ENCODE assay signal across 26 cellular contexts in the genomic region with DNA sequence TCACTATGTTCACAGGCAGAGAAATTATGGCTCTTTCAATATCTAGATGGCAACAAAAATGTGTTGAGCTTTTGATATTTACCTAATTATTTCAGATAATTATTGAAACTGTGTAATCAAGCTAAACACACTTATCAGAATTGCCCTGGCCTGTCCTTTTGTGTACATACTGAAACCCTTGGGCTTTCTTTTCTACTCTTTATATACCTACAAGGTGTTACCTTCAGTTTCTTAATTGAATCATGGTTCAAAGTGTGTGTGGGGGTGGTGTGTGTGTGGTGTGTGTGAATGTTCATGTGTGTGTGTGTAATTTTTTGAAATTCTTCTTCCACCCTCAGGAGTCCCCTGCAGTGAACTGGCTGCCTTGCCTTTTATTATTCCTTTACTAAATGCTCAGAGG.
DNase-seq lines count a peak whose midpoint lies in the region; ATAC-seq, FAIRE-seq and TF ChIP-seq lines count a peak whose summit lies in the region.
"Had no signal": no experiment of that assay in that cellular context is flagged by ENCODE, and none has a peak within 500 bp of the region (broad histone marks: within the 10 kb centered on the region; RNA-seq: fewer than 3 reads in every experiment).

No MANE protein-coding gene starts in this region.

- in situ Hi-C loops in GM12878 (cut with MboI): loop anchor here (25.0 kb wide), 1 partner anchor 923 kb away; no protein-coding TSS in a partner anchor

- H3K27me3 ChIP-seq in GM12878 (replicated peaks in 1 of 2; ENCODE audit: control insufficient read depth in 2 of 2, insufficient read depth in 2 of 2, low read length in 1 of 2): no peaks in the 10 kb centered on the region
- H3K27me3 ChIP-seq: BE2C had no signal

- no peak for TF ChIP-seq POLR2A in GM12878 (IDR thresholded peaks at IDR 0.05; ENCODE audit: low read depth, low read length)

- H3K4me1 ChIP-seq in GM12878 (ENCODE audit: control insufficient read depth, insufficient read depth, low read length): no peaks in the 10 kb centered on the region
- H3K4me1 ChIP-seq: BE2C had no signal

- no peak overlapping the region for H3K4me2 ChIP-seq in GM12878 (ENCODE audit: control insufficient read depth, insufficient read depth)

- no peak for TF ChIP-seq CTCF in GM12878 (IDR thresholded peaks at IDR 0.05 in 2 of 3, conservative IDR thresholded peaks at IDR 0.05 in 1 of 3; ENCODE audit: control insufficient read depth in 2 of 3, extremely low read depth in 1 of 3, insufficient read depth in 1 of 3, low read depth in 3 of 3, low read length in 3 of 3)

- H3K4me1 Mint-ChIP-seq in activated CD4-positive, alpha-beta T cell treated with anti-CD3 and anti-CD28 coated beads for 36 hours: no peaks in the 10 kb centered on the region
- H3K4me1 Mint-ChIP-seq: CD14-positive monocyte; CD8-positive, alpha-beta memory T cell had no signal

- CTCF ChIA-PET in GM12878 (lab: Yijun Ruan, JAX): no interaction called here
- CTCF ChIA-PET in activated CD4-positive, alpha-beta T cell treated with anti-CD3 and anti-CD28 coated beads for 36 hours (lab: Charles Lee): no interaction called here

- no peaks in the 10 kb centered on the region for H3K36me3 ChIP-seq in GM12878 (ENCODE audit: control insufficient read depth in 2 of 2, insufficient read depth in 2 of 2, low read length in 1 of 2)
- H3K36me3 ChIP-seq: BE2C had no signal

- H3K9me3 Mint-ChIP-seq in activated CD4-positive, alpha-beta T cell treated with anti-CD3 and anti-CD28 coated beads for 36 hours (ENCODE audit: low read depth): peaks cover 13% of the 10 kb centered on the region

- no peak overlapping the region for H3K4me3 Mint-ChIP-seq in activated CD4-positive, alpha-beta T cell treated with anti-CD3 and anti-CD28 coated beads for 36 hours
- H3K4me3 Mint-ChIP-seq: CD14-positive monocyte; CD8-positive, alpha-beta memory T cell had no signal

- H3K36me3 Mint-ChIP-seq in activated CD4-positive, alpha-beta T cell treated with anti-CD3 and anti-CD28 coated beads for 36 hours (ENCODE audit: low read depth): no peaks in the 10 kb centered on the region
- H3K36me3 Mint-ChIP-seq: CD14-positive monocyte; CD8-positive, alpha-beta memory T cell had no signal

- SMC1A ChIA-PET in GM12878 (lab: Charles Lee; ENCODE audit: uncharacterized antibody, unreplicated experiment): interaction anchor here (1.1 to 1.5 kb wide), 2 partner anchors 16 to 103 kb away, joined by 3 read pairs; no protein-coding TSS in a partner anchor

- H3K4me3 ChIP-seq in GM12878: no peak overlapping the region
- H3K4me3 ChIP-seq: SK-N-MC had no signal

- intact Hi-C loops in GM12878 (cut with micrococcal nuclease; ENCODE audit: unreplicated experiment): no loop called here
- intact Hi-C loops in activated CD4-positive, alpha-beta T cell treated with anti-CD3 and anti-CD28 coated beads for 36 hours (cut with DNase I, micrococcal nuclease): no loop called here

- no peaks in the 10 kb centered on the region for H3K79me2 ChIP-seq in GM12878 (ENCODE audit: control insufficient read depth, insufficient read depth, low read length)

- no peaks in the 10 kb centered on the region for H3K9me3 ChIP-seq in GM12878 (replicated peaks; ENCODE audit: control insufficient read depth, insufficient read depth, low read length)
- H3K9me3 ChIP-seq: BE2C had no signal

- POLR2A ChIA-PET in GM12878 (lab: Charles Lee): no interaction called here
- POLR2A ChIA-PET in activated CD4-positive, alpha-beta T cell treated with anti-CD3 and anti-CD28 coated beads for 36 hours (lab: Charles Lee): no interaction called here

- no peak for TF ChIP-seq EP300 in GM12878 (IDR thresholded peaks at IDR 0.05; ENCODE audit: borderline replicate concordance in 1 of 2, control insufficient read depth in 1 of 2, low read depth in 2 of 2, low read length in 2 of 2)

- DNase-seq in NCI-H1105 treated with DMSO at 0.1 percent for 48 hours (lab: John Stamatoyannopoulos, UW) (peak; percentile 54), NCI-H1105 (lab: John Stamatoyannopoulos, UW) (no peak), NCI-H2081 treated with DMSO at 0.1 percent for 48 hours (lab: John Stamatoyannopoulos, UW) (peak; percentile 70), GM12878 (ENCODE audit: low read depth, low spot score) (no peak)
- DNase-seq in activated CD4-positive, alpha-beta T cell treated with anti-CD3 and anti-CD28 coated beads for 36 hours: no peak
- DNase-seq: BE2C; Calu3; CD8-positive, alpha-beta memory T cell; DMS79 treated with DMSO at 0.1 percent for 48 hours; GF-D8; Karpas-422; NCI-H1092; NCI-H187 treated with DMSO at 0.1 percent for 48 hours; NCI-H446 treated with DMSO at 0.1 percent for 48 hours; NCI-H526; SIG-M5 had no signal

- no peak overlapping the region for H3K9ac ChIP-seq in GM12878 (ENCODE audit: control insufficient read depth, insufficient read depth, low read length)

- H3K27me3 Mint-ChIP-seq in activated CD4-positive, alpha-beta T cell treated with anti-CD3 and anti-CD28 coated beads for 36 hours: no peaks in the 10 kb centered on the region
- H3K27me3 Mint-ChIP-seq: CD8-positive, alpha-beta memory T cell had no signal

- no TSS peak for BruUV-seq in GM12878 (replicated peaks; lab: Mats Ljungman, UMichigan)

- TF ChIP-seq RAD21 in GM12878 (IDR thresholded peaks at IDR 0.05; ENCODE audit: insufficient read depth, low read depth, low read length): no peak

- RAD21 ChIA-PET in GM12878 (lab: Charles Lee; ENCODE audit: unreplicated experiment): interaction anchor here (0.8 kb wide), 1 partner anchor 60 kb away, joined by 3 read pairs; no protein-coding TSS in a partner anchor

- H4K20me1 ChIP-seq in GM12878 (ENCODE audit: control insufficient read depth, insufficient read depth): no peaks in the 10 kb centered on the region

- H2AFZ ChIP-seq in GM12878 (ENCODE audit: control insufficient read depth, low read depth, low read length): no peak overlapping the region

- no peak for FAIRE-seq in GM12878 (lab: Jason Lieb, UNC)
- FAIRE-seq: GM12892, GM19239, H54, HepG2, RCC 7860 had no signal

- no peak overlapping the region for H3K27ac Mint-ChIP-seq in activated CD4-positive, alpha-beta T cell treated with anti-CD3 and anti-CD28 coated beads for 36 hours
- H3K27ac Mint-ChIP-seq: CD14-positive monocyte; CD8-positive, alpha-beta memory T cell had no signal

- ATAC-seq in GM12878 (peak; percentile 66), HG03159 (IDR thresholded peaks at IDR 0.05; ENCODE audit: unreplicated experiment) (no peak), HG02759 (IDR thresholded peaks at IDR 0.05; ENCODE audit: unreplicated experiment) (no peak)
- no peak for ATAC-seq in activated CD4-positive, alpha-beta T cell treated with anti-CD3 and anti-CD28 coated beads for 36 hours
- ATAC-seq: HepG2 had no signal

- no peak overlapping the region for H3K27ac ChIP-seq in GM12878 (ENCODE audit: control insufficient read depth, insufficient read depth)
- H3K27ac ChIP-seq: 22Rv1, SK-N-MC had no signal

TF ChIP-seq in GM12878, 131 proteins besides CTCF, POLR2A, EP300 and RAD21:
- peak; percentile 41; the same call in 1 of the 2 replicates for TF ChIP-seq ATF7 (IDR thresholded peaks at IDR 0.05; ENCODE audit: low read depth)
- peak; percentile 59; the same call in 1 of the 2 replicates for TF ChIP-seq MTA2 (IDR thresholded peaks at IDR 0.05; ENCODE audit: low read depth)
- TF ChIP-seq PAX5 (IDR thresholded peaks at IDR 0.05; ENCODE audit: borderline replicate concordance, low read depth, low read length): no peak

Comparison
In these comparisons a context has a peak if more than half of its experiments do, and no peak if none do; other contexts are left out.
1. DNase-seq: peak in NCI-H1105 treated with DMSO at 0.1 percent for 48 hours (single experiment) and NCI-H2081 treated with DMSO at 0.1 percent for 48 hours (single experiment); none in NCI-H1105 (single experiment), GM12878 (single experiment) and activated CD4-positive, alpha-beta T cell treated with anti-CD3 and anti-CD28 coated beads for 36 hours (single experiment).